ENCODE assay signal across 20 cellular contexts in the genomic region with DNA sequence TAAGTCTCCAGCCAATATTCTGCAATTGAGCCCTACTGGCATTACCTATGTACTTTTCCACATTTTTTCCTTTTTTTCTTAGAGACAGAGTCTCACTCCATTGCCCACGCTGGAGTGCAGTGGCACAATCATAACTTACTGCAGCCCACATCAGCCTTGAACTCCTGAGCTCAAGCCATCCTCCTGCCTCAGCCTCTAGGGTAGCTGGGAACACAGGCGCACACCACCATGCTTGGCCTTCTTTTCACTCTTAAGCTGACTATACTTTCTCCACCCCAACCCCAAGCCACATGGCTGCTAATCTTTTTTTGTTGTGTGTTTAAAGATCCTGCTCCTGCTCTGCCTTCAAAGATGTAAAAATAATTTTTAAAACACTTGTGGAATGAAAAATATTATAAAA. TPM values are rescaled to one million over a fixed set of nuclear protein-coding genes. Genes with fewer than 3 reads are reported as not detected.
DNase-seq lines count a peak whose midpoint lies in the region; ATAC-seq and TF ChIP-seq lines count a peak whose summit lies in the region.
"Had no signal": no experiment of that assay in that cellular context is flagged by ENCODE, and none has a peak within 500 bp of the region (broad histone marks: within the 10 kb centered on the region; RNA-seq: fewer than 3 reads in every experiment).

No MANE protein-coding gene starts in this region.

- H4K20me1 ChIP-seq in HCT116 (ENCODE audit: insufficient read depth), result no peaks in the 10 kb centered on the region

- H3K36me3 ChIP-seq in HCT116 (ENCODE audit: control insufficient read depth in 1 of 2, insufficient read depth in 2 of 2, low read length in 2 of 2), result no peaks in the 10 kb centered on the region
- H3K36me3 ChIP-seq in body of pancreas (replicated peaks in 1 of 2; ENCODE audit: insufficient read depth in 1 of 2, low read depth in 2 of 2), result no peaks in the 10 kb centered on the region
- H3K36me3 ChIP-seq: BE2C, heart left ventricle, suprapubic skin had no signal

- no peak overlapping the region for H3K27ac Mint-ChIP-seq in activated CD4-positive, alpha-beta memory T cell treated with anti-CD3 and anti-CD28 coated beads for 36 hours
- no peak overlapping the region for H3K27ac Mint-ChIP-seq in activated CD4-positive, alpha-beta memory T cell treated with anti-CD3 and anti-CD28 coated beads, Interleukin-2, amount 10 ng/mL, durations not matched to agents 7 days and 5 days
- H3K27ac Mint-ChIP-seq in dendritic cell treated with granulocyte-macrophage colony-stimulating factor and Interleukin-4, amounts not matched to agents 40 ng/mL and 50 ng/mL, for 4 days, result peak overlapping the region; percentile 84
- H3K27ac Mint-ChIP-seq in nephron progenitor cell, result no peak overlapping the region
- H3K27ac Mint-ChIP-seq: activated T-cell treated with anti-CD3 and anti-CD28 coated beads, Interleukin-2, amount 50 U/mL, for 24 hours; HFFc6 had no signal

- H3K4me1 Mint-ChIP-seq in activated CD4-positive, alpha-beta memory T cell treated with anti-CD3 and anti-CD28 coated beads for 36 hours (ENCODE audit: low read depth), result peaks cover 3% of the 10 kb centered on the region
- peaks cover 16% of the 10 kb centered on the region for H3K4me1 Mint-ChIP-seq in activated CD4-positive, alpha-beta memory T cell treated with anti-CD3 and anti-CD28 coated beads, Interleukin-2, amount 10 ng/mL, durations not matched to agents 7 days and 5 days
- peaks cover 52% of the 10 kb centered on the region for H3K4me1 Mint-ChIP-seq in dendritic cell treated with granulocyte-macrophage colony-stimulating factor and Interleukin-4, amounts not matched to agents 40 ng/mL and 50 ng/mL, for 4 days (ENCODE audit: low read depth)
- peaks cover 12% of the 10 kb centered on the region for H3K4me1 Mint-ChIP-seq in nephron progenitor cell

- TF ChIP-seq POLR2A in HCT116 (IDR thresholded peaks at IDR 0.05; ENCODE audit: borderline replicate concordance, extremely low read depth, insufficient read depth, insufficient read length), result no peak
- no peak for TF ChIP-seq POLR2A in body of pancreas (IDR thresholded peaks at IDR 0.05)

- H3K9me2 ChIP-seq in HCT116 (ENCODE audit: insufficient read depth), result no peaks in the 10 kb centered on the region

- H3K27me3 ChIP-seq in HCT116 (ENCODE audit: insufficient read depth, low read length), result no peaks in the 10 kb centered on the region
- no peaks in the 10 kb centered on the region for H3K27me3 ChIP-seq in body of pancreas
- H3K27me3 ChIP-seq: heart left ventricle, suprapubic skin had no signal

- intact Hi-C loops in activated CD4-positive, alpha-beta memory T cell treated with anti-CD3 and anti-CD28 coated beads for 36 hours (cut with micrococcal nuclease), result loop anchor here (10.0 kb wide), 2 partner anchors 48 to 118 kb away; no protein-coding TSS in a partner anchor
- intact Hi-C loops in HCT116 (cut with micrococcal nuclease), result no loop called here
- intact Hi-C loops in dendritic cell treated with granulocyte-macrophage colony-stimulating factor and Interleukin-4, amounts not matched to agents 40 ng/mL and 50 ng/mL, for 4 days (cut with micrococcal nuclease), result loop anchor here (5.0 to 10.0 kb wide), 2 partner anchors 46 to 118 kb away; no protein-coding TSS in a partner anchor
- intact Hi-C loops in body of pancreas (cut with DNase I), result no loop called here

- no TSS peak for BruUV-seq in HCT116 (replicated peaks; lab: Mats Ljungman, UMichigan)

- H3K27ac ChIP-seq in HCT116 (ENCODE audit: low read depth, low read length), result no peak overlapping the region
- no peak overlapping the region for H3K27ac ChIP-seq in body of pancreas
- H3K27ac ChIP-seq: suprapubic skin had no signal

- H3K9me3 Mint-ChIP-seq in activated CD4-positive, alpha-beta memory T cell treated with anti-CD3 and anti-CD28 coated beads for 36 hours, result no peaks in the 10 kb centered on the region
- H3K9me3 Mint-ChIP-seq in activated CD4-positive, alpha-beta memory T cell treated with anti-CD3 and anti-CD28 coated beads, Interleukin-2, amount 10 ng/mL, durations not matched to agents 7 days and 5 days, result no peaks in the 10 kb centered on the region
- H3K9me3 Mint-ChIP-seq in dendritic cell treated with granulocyte-macrophage colony-stimulating factor and Interleukin-4, amounts not matched to agents 40 ng/mL and 50 ng/mL, for 4 days, result no peaks in the 10 kb centered on the region
- H3K9me3 Mint-ChIP-seq in nephron progenitor cell, result no peaks in the 10 kb centered on the region
- H3K9me3 Mint-ChIP-seq: activated T-cell treated with anti-CD3 and anti-CD28 coated beads, Interleukin-2, amount 50 U/mL, for 24 hours; HFFc6 had no signal

- POLR2A ChIA-PET in activated CD4-positive, alpha-beta memory T cell treated with anti-CD3 and anti-CD28 coated beads for 36 hours (lab: Charles Lee), result no interaction called here
- POLR2A ChIA-PET in activated CD4-positive, alpha-beta memory T cell treated with anti-CD3 and anti-CD28 coated beads, Interleukin-2, amount 10 ng/mL, durations not matched to agents 7 days and 5 days (lab: Charles Lee), result interaction anchor here (3.7 kb wide), 1 partner anchor 114 kb away, joined by 13 read pairs; the partner anchor contains the start of genes MRPL57 and SKA3
- POLR2A ChIA-PET in HCT116 (lab: Charles Lee), result interaction anchor here (0.9 kb wide), 1 partner anchor 23 kb away, joined by 3 read pairs; no protein-coding TSS in a partner anchor

- CTCF ChIA-PET in activated CD4-positive, alpha-beta memory T cell treated with anti-CD3 and anti-CD28 coated beads for 36 hours (lab: Charles Lee), result interaction anchor here (0.6 kb wide), 1 partner anchor 120 kb away, joined by 3 read pairs; no protein-coding TSS in a partner anchor
- CTCF ChIA-PET in activated CD4-positive, alpha-beta memory T cell treated with anti-CD3 and anti-CD28 coated beads, Interleukin-2, amount 10 ng/mL, durations not matched to agents 7 days and 5 days (lab: Charles Lee), result no interaction called here
- CTCF ChIA-PET in HCT116 (lab: Charles Lee), result no interaction called here

- no peak overlapping the region for H3K4me2 ChIP-seq in HCT116 (ENCODE audit: low read length)

- H3K4me3 Mint-ChIP-seq in activated CD4-positive, alpha-beta memory T cell treated with anti-CD3 and anti-CD28 coated beads for 36 hours, result peak overlapping the region; percentile 6
- H3K4me3 Mint-ChIP-seq in activated CD4-positive, alpha-beta memory T cell treated with anti-CD3 and anti-CD28 coated beads, Interleukin-2, amount 10 ng/mL, durations not matched to agents 7 days and 5 days, result no peak overlapping the region
- no peak overlapping the region for H3K4me3 Mint-ChIP-seq in dendritic cell treated with granulocyte-macrophage colony-stimulating factor and Interleukin-4, amounts not matched to agents 40 ng/mL and 50 ng/mL, for 4 days
- H3K4me3 Mint-ChIP-seq in nephron progenitor cell, result peak overlapping the region; percentile 35
- H3K4me3 Mint-ChIP-seq: activated T-cell treated with anti-CD3 and anti-CD28 coated beads, Interleukin-2, amount 50 U/mL, for 24 hours; HFFc6 had no signal

- H3K36me3 Mint-ChIP-seq in activated CD4-positive, alpha-beta memory T cell treated with anti-CD3 and anti-CD28 coated beads for 36 hours, result no peaks in the 10 kb centered on the region
- no peaks in the 10 kb centered on the region for H3K36me3 Mint-ChIP-seq in activated CD4-positive, alpha-beta memory T cell treated with anti-CD3 and anti-CD28 coated beads, Interleukin-2, amount 10 ng/mL, durations not matched to agents 7 days and 5 days (ENCODE audit: low read depth)
- H3K36me3 Mint-ChIP-seq in dendritic cell treated with granulocyte-macrophage colony-stimulating factor and Interleukin-4, amounts not matched to agents 40 ng/mL and 50 ng/mL, for 4 days (ENCODE audit: low read depth), result no peaks in the 10 kb centered on the region
- peaks cover 5% of the 10 kb centered on the region for H3K36me3 Mint-ChIP-seq in nephron progenitor cell (ENCODE audit: low read depth)

- peaks cover 28% of the 10 kb centered on the region for H3K79me2 ChIP-seq in HCT116 (ENCODE audit: insufficient read depth, low read length)

- H3K27me3 Mint-ChIP-seq in activated CD4-positive, alpha-beta memory T cell treated with anti-CD3 and anti-CD28 coated beads for 36 hours, result peaks cover 19% of the 10 kb centered on the region
- H3K27me3 Mint-ChIP-seq in activated CD4-positive, alpha-beta memory T cell treated with anti-CD3 and anti-CD28 coated beads, Interleukin-2, amount 10 ng/mL, durations not matched to agents 7 days and 5 days, result peaks cover 30% of the 10 kb centered on the region
- H3K27me3 Mint-ChIP-seq in dendritic cell treated with granulocyte-macrophage colony-stimulating factor and Interleukin-4, amounts not matched to agents 40 ng/mL and 50 ng/mL, for 4 days, result no peaks in the 10 kb centered on the region
- peaks cover 10% of the 10 kb centered on the region for H3K27me3 Mint-ChIP-seq in nephron progenitor cell (ENCODE audit: low read depth, poor library complexity)

- no peak for TF ChIP-seq RAD21 in HCT116 (IDR thresholded peaks at IDR 0.05; ENCODE audit: low read depth)

- peak overlapping the region; percentile 11 for H2AFZ ChIP-seq in HCT116 (ENCODE audit: low read depth, low read length, poor library complexity, severe bottlenecking)

- H3K9me3 ChIP-seq in HCT116 (ENCODE audit: control insufficient read depth in 1 of 2, insufficient read depth in 1 of 2, low read depth in 1 of 2, low read length in 2 of 2) (no peaks in the 10 kb centered on the region), body of pancreas (no peaks in the 10 kb centered on the region)
- H3K9me3 ChIP-seq: BE2C, heart left ventricle, suprapubic skin had no signal

- WGBS in body of pancreas, 2 donors, result 78 to 84% methylated on average over 2 of the region's 2 CpGs

- ATAC-seq in HCT116 (no peak), body of pancreas (no peak), HG03432 (IDR thresholded peaks at IDR 0.05; ENCODE audit: unreplicated experiment) (no peak)
- ATAC-seq: heart left ventricle had no signal

- no peak for TF ChIP-seq CTCF in HCT116 (IDR thresholded peaks at IDR 0.05 in 2 of 3, conservative IDR thresholded peaks at IDR 0.05 in 1 of 3; ENCODE audit: borderline replicate concordance in 1 of 3, insufficient read depth in 1 of 3, low read depth in 2 of 3, low read length in 2 of 3)
- no peak for TF ChIP-seq CTCF in nephron progenitor cell (IDR thresholded peaks at IDR 0.05)
- no peak for TF ChIP-seq CTCF in body of pancreas (IDR thresholded peaks at IDR 0.05)

- H3K4me3 ChIP-seq in HCT116 (replicated peaks in 1 of 2; ENCODE audit: low read depth in 1 of 2, low read length in 2 of 2) (no peak overlapping the region), body of pancreas (no peak overlapping the region)
- H3K4me3 ChIP-seq: heart left ventricle, suprapubic skin had no signal

- H3K4me1 ChIP-seq in HCT116 (ENCODE audit: control insufficient read depth in 1 of 2, insufficient read depth in 2 of 2, low read length in 2 of 2) (peaks cover 24 to 29% of the 10 kb centered on the region in 2 experiments), body of pancreas (peaks cover 21% of the 10 kb centered on the region)
- H3K4me1 ChIP-seq: BE2C had no signal

- no peak overlapping the region for H3K9ac ChIP-seq in HCT116 (ENCODE audit: low read length)

- RAD21 ChIA-PET in HCT116 (lab: Charles Lee; ENCODE audit: low non-redundant PET in 1 of 2, low total read pairs in 2 of 2, uncharacterized antibody in 2 of 2, unreplicated experiment in 2 of 2), result interaction anchor here in 1 of 2 experiments (0.7 kb wide), 1 partner anchor 9 kb away, joined by 3 read pairs; no protein-coding TSS in a partner anchor

- DNase-seq in activated CD4-positive, alpha-beta memory T cell treated with anti-CD3 and anti-CD28 coated beads for 36 hours, result no peak
- DNase-seq in activated CD4-positive, alpha-beta memory T cell treated with anti-CD3 and anti-CD28 coated beads, Interleukin-2, amount 10 ng/mL, durations not matched to agents 7 days and 5 days, result no peak
- DNase-seq in HCT116 (ENCODE audit: low read depth, low spot score) (no peak), nephron progenitor cell (no peak), Ammon's horn (ENCODE audit: low spot score) (no peak), body of pancreas (no peak)
- DNase-seq: activated naive CD4-positive, alpha-beta T cell treated with Interleukin-2 at 50 U/mL for 16 hours; activated T-cell treated with anti-CD3 and anti-CD28 coated beads, Interleukin-2, amount 50 U/mL, for 24 hours; anterior cingulate cortex; BE2C; heart left ventricle; HFFc6; NCI-H1105; NCI-H2029; RPMI8226; small intestine; stimulated activated CD4-positive, alpha-beta T cell treated with anti-CD3 and anti-CD28 coated beads, Interleukin-1b, Interleukin-23, amount 100 ng/mL, for 48 hours had no signal

RNA-seq across cellular contexts. Expression of gene LATS2, which starts 1.6 kb away (rescaled TPM):
- total RNA-seq in activated CD4-positive, alpha-beta memory T cell treated with anti-CD3 and anti-CD28 coated beads for 36 hours, result 1 to 10 TPM; 4.0 to 6.8 TPM
- 10 to 100 TPM; 11.2 to 11.8 TPM for total RNA-seq in activated CD4-positive, alpha-beta memory T cell treated with anti-CD3 and anti-CD28 coated beads, Interleukin-2, amount 10 ng/mL, durations not matched to agents 7 days and 5 days
- total RNA-seq in HCT116 (2021; ENCODE audit: unreplicated experiment) (18.8 TPM), body of pancreas (10 to 100 TPM; 12.2 to 17.5 TPM)
- polyA plus RNA-seq in HCT116 (2012), result 6.2 and 8.7 TPM in 2 replicates

Comparison
In these comparisons a context has a peak if more than half of its experiments do, and no peak if none do; other contexts are left out.
1. H3K4me3 Mint-ChIP-seq: peak in activated CD4-positive, alpha-beta memory T cell treated with anti-CD3 and anti-CD28 coated beads for 36 hours (single experiment) and nephron progenitor cell (single experiment); none in activated CD4-positive, alpha-beta memory T cell treated with anti-CD3 and anti-CD28 coated beads, Interleukin-2, amount 10 ng/mL, durations not matched to agents 7 days and 5 days (single experiment) and dendritic cell treated with granulocyte-macrophage colony-stimulating factor and Interleukin-4, amounts not matched to agents 40 ng/mL and 50 ng/mL, for 4 days (single experiment).
2. intact Hi-C loops: an anchor here in activated CD4-positive, alpha-beta memory T cell treated with anti-CD3 and anti-CD28 coated beads for 36 hours (10.0 kb wide) and dendritic cell treated with granulocyte-macrophage colony-stimulating factor and Interleukin-4, amounts not matched to agents 40 ng/mL and 50 ng/mL, for 4 days (5.0 to 10.0 kb wide); none called in HCT116 and body of pancreas.